Comparison of ENCODE assay signal across 22 cellular contexts in the genomic region with DNA sequence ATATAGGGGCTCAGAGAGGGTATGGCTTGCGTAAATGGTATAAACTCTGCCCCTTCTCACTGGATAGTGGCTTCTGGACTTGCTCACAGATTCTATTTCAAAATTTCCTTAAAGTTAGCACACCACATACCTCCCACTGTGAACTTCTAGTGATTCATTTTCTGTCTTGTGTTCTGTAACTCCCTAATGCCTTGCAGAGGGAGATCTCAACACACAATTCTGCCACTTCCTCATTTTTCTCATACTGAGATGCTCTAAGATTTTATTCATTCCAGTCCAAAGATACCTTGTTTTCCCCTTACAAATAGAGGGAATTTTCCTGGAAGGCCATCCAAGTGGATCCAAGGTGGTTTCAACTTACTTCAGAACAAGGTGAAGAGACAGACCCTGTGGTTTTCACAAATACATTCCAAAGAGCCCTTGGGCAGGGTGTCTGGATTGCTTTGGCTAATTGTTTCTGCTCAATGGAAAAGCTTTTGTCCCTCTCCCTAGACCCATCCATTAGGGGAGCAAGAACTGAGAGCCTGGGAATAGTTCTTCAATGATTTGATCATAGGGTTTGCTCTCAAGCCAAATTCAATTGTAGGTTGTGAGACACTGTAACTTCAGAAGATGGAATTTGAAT. TPM values are rescaled to one million over a fixed set of nuclear protein-coding genes. Genes with fewer than 3 reads are reported as not detected.
"Had no signal": no experiment of that assay in that cellular context is flagged by ENCODE, and none has a peak within 500 bp of the region (broad histone marks: within the 10 kb centered on the region; RNA-seq: fewer than 3 reads in every experiment).

No MANE protein-coding gene starts in this region.

- H3K4me1 Mint-ChIP-seq: activated CD4-positive, alpha-beta T cell treated with anti-CD3 and anti-CD28 coated beads, Interleukin-2, amount 10 ng/mL, durations not matched to agents 7 days and 5 days; activated T-helper 17 cell treated with anti-CD3 and anti-CD28 coated beads, Interleukin-2, amount 50 U/mL, for 72 hours had no signal

- H3K9me3 ChIP-seq: adrenal gland, suprapubic skin, upper lobe of right lung had no signal

- H3K27me3 Mint-ChIP-seq: activated CD4-positive, alpha-beta T cell treated with anti-CD3 and anti-CD28 coated beads, Interleukin-2, amount 10 ng/mL, durations not matched to agents 7 days and 5 days; dendritic cell treated with granulocyte-macrophage colony-stimulating factor and Interleukin-4, amounts not matched to agents 40 ng/mL and 50 ng/mL, for 4 days had no signal

- H3K36me3 Mint-ChIP-seq: natural killer cell treated with Interleukin-12 subunit alpha and Interleukin-12 subunit beta and Interleukin-15 and Interleukin-18, amount 100 ng/mL, for 72 hours had no signal

- DNase-seq: activated CD4-positive, alpha-beta T cell treated with anti-CD3 and anti-CD28 coated beads, Interleukin-2, amount 10 ng/mL, durations not matched to agents 7 days and 5 days; activated CD4-positive, CD25-positive, alpha-beta regulatory T cell; activated naive CD4-positive, alpha-beta T cell treated with anti-CD3 and anti-CD28 coated beads, Interleukin-2, amount 50 U/mL, for 16 hours; activated T-cell treated with anti-CD3 and anti-CD28 coated beads for 4 hours; adrenal gland; brain microvascular endothelial cell; hypothalamus; left colon; stimulated activated CD4-positive, alpha-beta T cell treated with anti-CD3 and anti-CD28 coated beads, Interleukin-4, amount 100 ng/mL, for 1 hour; stimulated activated CD8-positive, alpha-beta memory T cell treated with anti-CD3 and anti-CD28 coated beads, Interleukin-4, amount 100 ng/mL, for 48 hours; stimulated activated naive CD8-positive, alpha-beta T cell treated with anti-CD3 and anti-CD28 coated beads, Interleukin-15, Interleukin-2, amounts not matched to agents 100 U/mL and 50 U/mL, for 24 hours; T-helper 2 cell; upper lobe of right lung had no signal

- H3K4me3 Mint-ChIP-seq: activated CD4-positive, alpha-beta T cell treated with anti-CD3 and anti-CD28 coated beads, Interleukin-2, amount 10 ng/mL, durations not matched to agents 7 days and 5 days; activated T-helper 17 cell treated with anti-CD3 and anti-CD28 coated beads, Interleukin-2, amount 50 U/mL, for 72 hours; dendritic cell treated with granulocyte-macrophage colony-stimulating factor and Interleukin-4, amounts not matched to agents 40 ng/mL and 50 ng/mL, for 4 days; natural killer cell treated with Interleukin-12 subunit alpha and Interleukin-12 subunit beta and Interleukin-15 and Interleukin-18, amount 100 ng/mL, for 72 hours had no signal

- H3K27ac ChIP-seq: adrenal gland, brain microvascular endothelial cell, suprapubic skin, upper lobe of right lung had no signal

- H3K36me3 ChIP-seq: adrenal gland, brain microvascular endothelial cell, suprapubic skin, upper lobe of right lung had no signal

- H3K9me3 Mint-ChIP-seq: activated CD4-positive, alpha-beta T cell treated with anti-CD3 and anti-CD28 coated beads, Interleukin-2, amount 10 ng/mL, durations not matched to agents 7 days and 5 days; activated T-helper 17 cell treated with anti-CD3 and anti-CD28 coated beads, Interleukin-2, amount 50 U/mL, for 72 hours; dendritic cell treated with granulocyte-macrophage colony-stimulating factor and Interleukin-4, amounts not matched to agents 40 ng/mL and 50 ng/mL, for 4 days; natural killer cell treated with Interleukin-12 subunit alpha and Interleukin-12 subunit beta and Interleukin-15 and Interleukin-18, amount 100 ng/mL, for 72 hours had no signal

- H3K4me3 ChIP-seq: adrenal gland, suprapubic skin, upper lobe of right lung had no signal

- H3K27me3 ChIP-seq: brain microvascular endothelial cell, suprapubic skin, upper lobe of right lung had no signal

- H3K27ac Mint-ChIP-seq: activated CD4-positive, alpha-beta T cell treated with anti-CD3 and anti-CD28 coated beads, Interleukin-2, amount 10 ng/mL, durations not matched to agents 7 days and 5 days; activated T-helper 17 cell treated with anti-CD3 and anti-CD28 coated beads, Interleukin-2, amount 50 U/mL, for 72 hours; dendritic cell treated with granulocyte-macrophage colony-stimulating factor and Interleukin-4, amounts not matched to agents 40 ng/mL and 50 ng/mL, for 4 days; natural killer cell treated with Interleukin-12 subunit alpha and Interleukin-12 subunit beta and Interleukin-15 and Interleukin-18, amount 100 ng/mL, for 72 hours had no signal

- H3K4me1 ChIP-seq: adrenal gland, suprapubic skin, upper lobe of right lung had no signal

RNA-seq across cellular contexts. Expression of a gene that starts 52.1 kb away (rescaled TPM):
- total RNA-seq: activated CD4-positive, alpha-beta T cell treated with anti-CD3 and anti-CD28 coated beads, Interleukin-2, amount 10 ng/mL, durations not matched to agents 7 days and 5 days; activated CD8-positive, alpha-beta memory T cell treated with anti-CD3 and anti-CD28 coated beads for 36 hours; activated T-helper 17 cell treated with anti-CD3 and anti-CD28 coated beads, Interleukin-2, amount 50 U/mL, for 72 hours; glomerular endothelial cell; lung microvascular endothelial cell; natural killer cell treated with Interleukin-12 subunit alpha and Interleukin-12 subunit beta and Interleukin-15 and Interleukin-18, amount 100 ng/mL, for 72 hours; osteoblast; pulmonary artery endothelial cell had no signal
